Comparison of ENCODE assay signal across 18 cellular contexts in the genomic region with DNA sequence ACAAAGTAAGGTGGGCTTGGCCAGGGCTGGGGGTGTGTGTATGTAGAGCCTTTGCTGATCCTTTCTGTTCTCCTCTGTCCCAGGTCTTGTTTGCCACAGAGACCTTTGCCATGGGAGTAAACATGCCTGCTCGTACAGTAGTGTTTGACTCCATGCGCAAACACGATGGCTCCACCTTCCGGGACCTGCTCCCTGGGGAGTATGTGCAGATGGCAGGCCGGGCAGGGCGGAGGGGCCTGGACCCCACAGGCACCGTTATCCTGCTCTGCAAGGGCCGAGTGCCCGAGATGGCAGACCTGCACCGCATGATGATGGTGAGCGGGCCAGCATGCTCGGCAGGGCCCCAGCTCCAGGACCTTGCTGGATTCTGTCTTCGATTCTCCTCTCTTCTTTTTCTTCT. TPM values are rescaled to one million over a fixed set of nuclear protein-coding genes. Genes with fewer than 3 reads are reported as not detected.
DNase-seq lines count a peak whose midpoint lies in the region; ATAC-seq and TF ChIP-seq lines count a peak whose summit lies in the region.
"Had no signal": no experiment of that assay in that cellular context is flagged by ENCODE, and none has a peak within 500 bp of the region (broad histone marks: within the 10 kb centered on the region; RNA-seq: fewer than 3 reads in every experiment).

No MANE protein-coding gene starts in this region.

- no peaks in the 10 kb centered on the region for H3K9me3 Mint-ChIP-seq in neural crest cell
- H3K9me3 Mint-ChIP-seq: CD4-positive, alpha-beta memory T cell had no signal

- H3K27ac ChIP-seq in right cardiac atrium (ENCODE audit: low read length) (no peak overlapping the region), aorta (ENCODE audit: low read depth in 1 of 2, low read length in 2 of 2) (no peak overlapping the region)
- H3K27ac ChIP-seq: A549, C4-2B, HL-60 had no signal

- no peak for TF ChIP-seq CTCF in neural crest cell (conservative IDR thresholded peaks at IDR 0.05)

- peak overlapping the region; percentile 50 for H3K27ac Mint-ChIP-seq in neural crest cell (ENCODE audit: unreplicated experiment)

- peaks cover 7% of the 10 kb centered on the region for H3K36me3 Mint-ChIP-seq in neural crest cell (ENCODE audit: low read depth)

- H3K27me3 ChIP-seq in right cardiac atrium (ENCODE audit: control insufficient read depth, insufficient read depth) (no peaks in the 10 kb centered on the region), aorta (ENCODE audit: control insufficient read depth in 1 of 2, insufficient read depth in 2 of 2, low read length in 1 of 2) (no peaks in the 10 kb centered on the region)
- H3K27me3 ChIP-seq: BE2C had no signal

- H3K4me3 ChIP-seq in right cardiac atrium (ENCODE audit: low read length) (no peak overlapping the region), aorta (ENCODE audit: low read length in 2 of 2) (no peak overlapping the region)
- H3K4me3 ChIP-seq: A549, HAP-1 had no signal

- H3K4me1 ChIP-seq in right cardiac atrium (ENCODE audit: control insufficient read depth, insufficient read depth, low read length) = no peaks in the 10 kb centered on the region
- H3K4me1 ChIP-seq in aorta (ENCODE audit: control insufficient read depth in 1 of 2, insufficient read depth in 2 of 2, low read length in 2 of 2) = no peaks in the 10 kb centered on the region
- H3K4me1 ChIP-seq: BE2C had no signal

- peak in 2 of 3 donors; percentile 44 to 47 for DNase-seq in right cardiac atrium
- DNase-seq in left ventricle myocardium superior = no peak
- peak; percentile 75 for DNase-seq in left lobe of liver (ENCODE audit: low spot score)
- DNase-seq in neural crest cell (ENCODE audit: low read depth, low spot score) = no peak
- peak; percentile 34 to 64 for DNase-seq in aorta
- no peak for DNase-seq in amniotic stem cell (lab: John Stamatoyannopoulos, UW)
- DNase-seq in activated T-cell treated with anti-CD3 and anti-CD28 coated beads, Interleukin-2, amount 50 U/mL, for 1 hour = no peak
- no peak for DNase-seq in cortex of kidney (lab: John Stamatoyannopoulos, UW)
- DNase-seq: BE2C, DMS79, GOT3, IMR-90 had no signal

- H3K27me3 Mint-ChIP-seq in neural crest cell (ENCODE audit: low read depth) = no peaks in the 10 kb centered on the region
- H3K27me3 Mint-ChIP-seq: CD4-positive, alpha-beta memory T cell had no signal

- peaks cover 0 to 22% of the 10 kb centered on the region in 2 donors for H3K36me3 ChIP-seq in aorta (ENCODE audit: control insufficient read depth in 1 of 2, insufficient read depth in 2 of 2, low read length in 1 of 2)

- intact Hi-C loops in right cardiac atrium (cut with DNase I) (no loop called here), left ventricle myocardium superior (cut with micrococcal nuclease) (no loop called here), aorta (cut with DNase I) (no loop called here)

- no peak for ATAC-seq in right cardiac atrium
- no peak for ATAC-seq in left ventricle myocardium superior
- peak; percentile 88 for ATAC-seq in left lobe of liver
- no peak for ATAC-seq in aorta (ENCODE audit: low FRiP score)
- ATAC-seq: A549 had no signal

- peaks cover 8% of the 10 kb centered on the region for H3K4me1 Mint-ChIP-seq in neural crest cell

- WGBS in right cardiac atrium = 90% methylated on average over 13 of the region's 13 CpGs
- WGBS in aorta, 2 donors = 81 to 85% methylated on average over 13 of the region's 13 CpGs

- H3K4me3 Mint-ChIP-seq in neural crest cell = no peak overlapping the region
- H3K4me3 Mint-ChIP-seq: CD4-positive, alpha-beta memory T cell had no signal

- H3K9me3 ChIP-seq in right cardiac atrium (ENCODE audit: control insufficient read depth, low read length) (no peaks in the 10 kb centered on the region), aorta (ENCODE audit: control insufficient read depth, low read length) (no peaks in the 10 kb centered on the region)
- H3K9me3 ChIP-seq: A549, BE2C, HAP-1 had no signal

RNA-seq across cellular contexts. Expression of a gene that starts 6.2 kb away (rescaled TPM):
- total RNA-seq in right cardiac atrium (10 to 100 TPM; 12.0 to 17.2 (median 16.1) TPM), left ventricle myocardium superior (11.5 TPM), left lobe of liver (15.5 TPM), neural crest cell (23.8 and 26.6 TPM in 2 replicates), aorta (10 to 100 TPM; 20.2 to 20.5 TPM)
- polyA plus RNA-seq in right cardiac atrium (16.9 TPM), aorta (10 to 100 TPM in 1 of 2 donors, 1 to 10 TPM in 1; 5.1 to 41.7 TPM)

RNA-seq across cellular contexts. Expression of a gene that starts 6.7 kb away (rescaled TPM):
- total RNA-seq in right cardiac atrium = 10 to 100 TPM; 36.5 to 43.1 (median 37.0) TPM
- polyA plus RNA-seq in right cardiac atrium = 28.9 TPM
- 31.5 TPM for total RNA-seq in left ventricle myocardium superior
- 50.2 TPM for total RNA-seq in left lobe of liver
- 77.9 and 88.7 TPM in 2 replicates for total RNA-seq in neural crest cell
- total RNA-seq in aorta = 10 to 100 TPM; 53.8 to 90.3 TPM
- 100 to 1,000 TPM in 1 of 2 donors, 10 to 100 TPM in 1; 26.7 to 188 TPM for polyA plus RNA-seq in aorta

RNA-seq across cellular contexts. Expression of a gene that starts 6.9 kb away (rescaled TPM):
- total RNA-seq in right cardiac atrium (10 to 100 TPM; 49.2 to 53.1 (median 50.9) TPM), left ventricle myocardium superior (42.0 TPM), left lobe of liver (15.3 TPM), neural crest cell (86.1 and 88.4 TPM in 2 replicates), aorta (10 to 100 TPM; 42.2 to 55.5 TPM)
- polyA plus RNA-seq in right cardiac atrium (45.8 TPM), aorta (10 to 100 TPM; 61.9 to 71.5 TPM)

RNA-seq across cellular contexts. Expression of a gene that starts 16.2 kb away (rescaled TPM):
- total RNA-seq in right cardiac atrium (100 to 1,000 TPM in 3 of 4 donors, 10 to 100 TPM in 1; 91.0 to 154 (median 139) TPM), left ventricle myocardium superior (96.3 TPM), left lobe of liver (2,044 TPM), neural crest cell (5.6 and 10.1 TPM in 2 replicates), aorta (100 to 1,000 TPM; 146 to 258 TPM)
- polyA plus RNA-seq in right cardiac atrium (40.7 TPM), aorta (10 to 100 TPM in 1 of 2 donors, 1 to 10 TPM in 1; 7.4 to 43.6 TPM)

RNA-seq across cellular contexts. Expression of a gene that starts 19.8 kb away (rescaled TPM):
- 10 to 100 TPM; 14.2 to 34.2 (median 24.2) TPM for total RNA-seq in right cardiac atrium
- 10.4 TPM for polyA plus RNA-seq in right cardiac atrium
- total RNA-seq in left ventricle myocardium superior = 39.6 TPM
- 1,916 TPM for total RNA-seq in left lobe of liver
- not detected in 2 replicates for total RNA-seq in neural crest cell
- total RNA-seq in aorta = 100 to 1,000 TPM in 1 of 2 donors, 10 to 100 TPM in 1; 56.7 to 141 TPM
- polyA plus RNA-seq in aorta = 10 to 100 TPM; 26.4 to 90.4 TPM
- total RNA-seq: G401 had no signal
- polyA plus RNA-seq: CD4-positive, alpha-beta memory T cell had no signal

Comparison
In these comparisons a context has a peak if more than half of its experiments do, and no peak if none do; other contexts are left out.
1. DNase-seq: peak in right cardiac atrium (2 of 3), left lobe of liver (single experiment) and aorta (2 of 2); none in left ventricle myocardium superior (single experiment), neural crest cell (single experiment), amniotic stem cell (single experiment), activated T-cell treated with anti-CD3 and anti-CD28 coated beads, Interleukin-2, amount 50 U/mL, for 1 hour (single experiment) and cortex of kidney (single experiment).